9 cellular contexts compared by ENCODE assay signal in genomic region chr1:108961752-108962486, GRCh38. TPM values are rescaled to one million over a fixed set of nuclear protein-coding genes. Genes with fewer than 3 reads are reported as not detected.
DNase-seq lines count a peak whose midpoint lies in the region; ATAC-seq and TF ChIP-seq lines count a peak whose summit lies in the region.
"Had no signal": no experiment of that assay in that cellular context is flagged by ENCODE, and none has a peak within 500 bp of the region (broad histone marks: within the 10 kb centered on the region; RNA-seq: fewer than 3 reads in every experiment).

No MANE protein-coding gene starts in this region.

- CTCF ChIA-PET in activated naive CD4-positive, alpha-beta T cell treated with anti-CD3 and anti-CD28 coated beads, Interleukin-2, amount 10 ng/mL, durations not matched to agents 7 days and 5 days (lab: Charles Lee), result no interaction called here

- peaks cover 0 to 2% (median 0%) of the 10 kb centered on the region in 4 donors for H3K36me3 ChIP-seq in liver (ENCODE audit: control insufficient read depth in 4 of 4, insufficient read depth in 3 of 4, low read depth in 1 of 4, low read length in 3 of 4)
- no peaks in the 10 kb centered on the region for H3K36me3 ChIP-seq in transverse colon

- POLR2A ChIA-PET in activated naive CD8-positive, alpha-beta T cell treated with anti-CD3 and anti-CD28 coated beads, Interleukin-2, amount 10 ng/mL, durations not matched to agents 7 days and 5 days (lab: Charles Lee), result interaction anchor here (1.1 to 1.5 kb wide), 5 partner anchors 9 to 270 kb away, joined by 3 to 6 read pairs (median 6); partner anchors contain the start of genes PRPF38B and WDR47

- WGBS in liver, result 90% methylated on average over 15 of the region's 15 CpGs
- 68 to 78% methylated on average over 13 to 15 of the region's 15 CpGs for WGBS in transverse colon (ENCODE audit: low coverage in 1 of 2), 2 donors

- no peak for TF ChIP-seq EP300 in transverse colon (IDR thresholded peaks at IDR 0.05; ENCODE audit: low read depth)

- H3K9me3 Mint-ChIP-seq in activated naive CD4-positive, alpha-beta T cell treated with anti-CD3 and anti-CD28 coated beads, Interleukin-2, amount 10 ng/mL, durations not matched to agents 7 days and 5 days, result no peaks in the 10 kb centered on the region
- no peaks in the 10 kb centered on the region for H3K9me3 Mint-ChIP-seq in activated naive CD8-positive, alpha-beta T cell treated with anti-CD3 and anti-CD28 coated beads, Interleukin-2, amount 10 ng/mL, durations not matched to agents 7 days and 5 days

- H3K4me1 ChIP-seq in liver (ENCODE audit: control insufficient read depth in 4 of 4, insufficient read depth in 4 of 4, low read length in 3 of 4) (peaks cover 6 to 10% (median 9%) of the 10 kb centered on the region in 4 donors), transverse colon (peaks cover 4 to 28% (median 13%) of the 10 kb centered on the region in 4 donors)

- peak overlapping the region; percentile 94 for H3K27ac Mint-ChIP-seq in activated naive CD4-positive, alpha-beta T cell treated with anti-CD3 and anti-CD28 coated beads, Interleukin-2, amount 10 ng/mL, durations not matched to agents 7 days and 5 days
- H3K27ac Mint-ChIP-seq in activated naive CD8-positive, alpha-beta T cell treated with anti-CD3 and anti-CD28 coated beads, Interleukin-2, amount 10 ng/mL, durations not matched to agents 7 days and 5 days, result peak overlapping the region; percentile 77

- no peak for DNase-seq in activated naive CD4-positive, alpha-beta T cell treated with anti-CD3 and anti-CD28 coated beads, Interleukin-2, amount 10 ng/mL, durations not matched to agents 7 days and 5 days
- DNase-seq in activated naive CD4-positive, alpha-beta T cell (lab: John Stamatoyannopoulos, UW), result no peak
- no peak for DNase-seq in activated naive CD8-positive, alpha-beta T cell treated with anti-CD3 and anti-CD28 coated beads, Interleukin-2, amount 10 ng/mL, durations not matched to agents 7 days and 5 days
- no peak for DNase-seq in transverse colon
- DNase-seq in omental fat pad (ENCODE audit: low spot score), result no peak
- no peak for DNase-seq in NCI-H2227 (lab: John Stamatoyannopoulos, UW; ENCODE audit: unreplicated experiment)
- DNase-seq: posterior cingulate gyrus had no signal

- H3K27ac ChIP-seq in liver (ENCODE audit: low read depth in 1 of 2, low read length in 2 of 2), result peak overlapping the region in 1 of 2 donors; percentile 92
- H3K27ac ChIP-seq in transverse colon, result peak overlapping the region; percentile 95 to 98 (median 96)

- H3K9me3 ChIP-seq in liver (ENCODE audit: control insufficient read depth in 4 of 4, low read length in 3 of 4) (no peaks in the 10 kb centered on the region), transverse colon (no peaks in the 10 kb centered on the region)

- peaks cover 47% of the 10 kb centered on the region for H3K4me1 Mint-ChIP-seq in activated naive CD4-positive, alpha-beta T cell treated with anti-CD3 and anti-CD28 coated beads, Interleukin-2, amount 10 ng/mL, durations not matched to agents 7 days and 5 days
- H3K4me1 Mint-ChIP-seq in activated naive CD8-positive, alpha-beta T cell treated with anti-CD3 and anti-CD28 coated beads, Interleukin-2, amount 10 ng/mL, durations not matched to agents 7 days and 5 days, result peaks cover 13% of the 10 kb centered on the region

- H3K27me3 ChIP-seq in liver (ENCODE audit: control insufficient read depth in 4 of 4, insufficient read depth in 4 of 4, low read length in 3 of 4) (no peaks in the 10 kb centered on the region), transverse colon (no peaks in the 10 kb centered on the region)

- H3K4me3 ChIP-seq in liver (ENCODE audit: low read depth in 1 of 3, low read length in 3 of 3) (peak overlapping the region in 2 of 3 donors; percentile 81 to 85), transverse colon (peak overlapping the region in 3 of 4 donors; percentile 51 to 70 (median 68))

- TF ChIP-seq CTCF in liver (IDR thresholded peaks at IDR 0.05; ENCODE audit: low read depth, low read length, missing input control), result no peak
- TF ChIP-seq CTCF in transverse colon (IDR thresholded peaks at IDR 0.05), result no peak
- TF ChIP-seq CTCF in omental fat pad (IDR thresholded peaks at IDR 0.05), result no peak

- TF ChIP-seq POLR2A in transverse colon (IDR thresholded peaks at IDR 0.05), result no peak

- H3K9ac ChIP-seq in liver (ENCODE audit: low read depth in 1 of 2, low read length in 2 of 2), result peak overlapping the region in 1 of 2 donors; percentile 95

- TF ChIP-seq RAD21 in liver (IDR thresholded peaks at IDR 0.05), result no peak

- peaks cover 35% of the 10 kb centered on the region for H3K27me3 Mint-ChIP-seq in activated naive CD4-positive, alpha-beta T cell treated with anti-CD3 and anti-CD28 coated beads, Interleukin-2, amount 10 ng/mL, durations not matched to agents 7 days and 5 days
- peaks cover 7% of the 10 kb centered on the region for H3K27me3 Mint-ChIP-seq in activated naive CD8-positive, alpha-beta T cell treated with anti-CD3 and anti-CD28 coated beads, Interleukin-2, amount 10 ng/mL, durations not matched to agents 7 days and 5 days

- peaks cover 28% of the 10 kb centered on the region for H3K36me3 Mint-ChIP-seq in activated naive CD4-positive, alpha-beta T cell treated with anti-CD3 and anti-CD28 coated beads, Interleukin-2, amount 10 ng/mL, durations not matched to agents 7 days and 5 days
- peaks cover 18% of the 10 kb centered on the region for H3K36me3 Mint-ChIP-seq in activated naive CD8-positive, alpha-beta T cell treated with anti-CD3 and anti-CD28 coated beads, Interleukin-2, amount 10 ng/mL, durations not matched to agents 7 days and 5 days

- intact Hi-C loops in transverse colon (cut with DNase I; ENCODE audit: low total_unique reads), result loop anchor here (10.0 kb wide), 1 partner anchor 153 kb away; the partner anchor contains the start of gene ELAPOR1

- peak overlapping the region; percentile 83 for H3K4me3 Mint-ChIP-seq in activated naive CD4-positive, alpha-beta T cell treated with anti-CD3 and anti-CD28 coated beads, Interleukin-2, amount 10 ng/mL, durations not matched to agents 7 days and 5 days
- H3K4me3 Mint-ChIP-seq in activated naive CD8-positive, alpha-beta T cell treated with anti-CD3 and anti-CD28 coated beads, Interleukin-2, amount 10 ng/mL, durations not matched to agents 7 days and 5 days, result peak overlapping the region; percentile 78

- ATAC-seq in activated naive CD8-positive, alpha-beta T cell treated with anti-CD3 and anti-CD28 coated beads, Interleukin-2, amount 10 ng/mL, durations not matched to agents 7 days and 5 days (ENCODE audit: low read depth), result no peak
- ATAC-seq in omental fat pad (ENCODE audit: low FRiP score) (no peak), GM21360 (IDR thresholded peaks at IDR 0.05; ENCODE audit: unreplicated experiment) (no peak)

- in situ Hi-C loops in transverse colon (cut with MboI; ENCODE audit: low pct_ligation_motif_present in 1 of 4, low pct_unique_long_range_greater_than_20kb in 1 of 4, low sequenced_read_pairs in 3 of 4), result loop anchor here in 1 of 4 donors (10.0 kb wide), 1 partner anchor 57 kb away; no protein-coding TSS in a partner anchor

TF ChIP-seq in liver, 16 proteins besides CTCF, POLR2A, EP300 and RAD21:
- TF ChIP-seq FOXA1 (IDR thresholded peaks at IDR 0.05) (no peak), ATF3 (IDR thresholded peaks at IDR 0.05) (no peak), GABPA (IDR thresholded peaks at IDR 0.05 in 1 of 2, conservative IDR thresholded peaks at IDR 0.05 in 1 of 2) (no peak), ZBTB33 (IDR thresholded peaks at IDR 0.05) (no peak), HNF4G (IDR thresholded peaks at IDR 0.05) (no peak), NR2F2 (IDR thresholded peaks at IDR 0.05) (no peak), SP1 (IDR thresholded peaks at IDR 0.05) (no peak), RXRA (IDR thresholded peaks at IDR 0.05) (no peak), YY1 (IDR thresholded peaks at IDR 0.05) (no peak)
TF ChIP-seq in liver: peak in this region for 0.

RNA-seq across cellular contexts. Expression of gene CLCC1, which starts 1.4 kb away (rescaled TPM):
- 10 to 100 TPM; 18.7 to 19.3 TPM for total RNA-seq in activated naive CD8-positive, alpha-beta T cell treated with anti-CD3 and anti-CD28 coated beads, Interleukin-2, amount 10 ng/mL, durations not matched to agents 7 days and 5 days
- total RNA-seq in liver, result 10 to 100 TPM; 16.5 to 39.3 TPM
- polyA plus RNA-seq in liver, result 10 to 100 TPM; 11.6 to 14.0 TPM
- 10 to 100 TPM; 13.0 to 21.9 (median 18.2) TPM for total RNA-seq in transverse colon
- total RNA-seq in omental fat pad, result 10 to 100 TPM; 19.2 to 30.6 (median 26.7) TPM
